In the genomic region with DNA sequence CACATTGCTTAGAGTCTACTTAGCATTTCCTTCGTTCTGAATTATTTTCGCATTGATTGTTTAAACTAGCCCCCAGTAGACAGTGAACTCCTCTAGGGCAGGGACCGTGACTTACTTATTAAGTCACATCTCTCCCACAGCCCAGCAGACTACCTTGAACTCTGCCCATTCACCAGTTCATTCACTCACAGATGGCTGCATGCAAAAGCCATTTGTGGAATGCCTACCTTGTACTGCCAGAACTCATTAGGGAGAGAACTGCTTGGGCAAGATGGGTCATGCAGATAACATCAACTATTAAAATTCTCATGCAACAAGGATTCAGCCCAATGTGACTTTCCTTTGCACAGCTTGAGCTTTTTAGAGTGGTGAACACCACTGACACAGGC, we compare ENCODE assay signal across 14 cellular contexts.
A peak's percentile ranks its signal among the peaks of the same experiment; 100 is the strongest.
DNase-seq lines count a peak whose midpoint lies in the region; ATAC-seq, FAIRE-seq and TF ChIP-seq lines count a peak whose summit lies in the region.
"Had no signal": no experiment of that assay in that cellular context is flagged by ENCODE, and none has a peak within 500 bp of the region (broad histone marks: within the 10 kb centered on the region; RNA-seq: fewer than 3 reads in every experiment).

No MANE protein-coding gene starts in this region.

- H3K27ac Mint-ChIP-seq in chondrocyte (ENCODE audit: unreplicated experiment) (peak overlapping the region; percentile 55), nephron progenitor cell (peak overlapping the region; percentile 7)

- peaks cover 0 to 17% (median 0%) of the 10 kb centered on the region in 3 donors for H3K4me1 ChIP-seq in esophagus squamous epithelium
- H3K4me1 ChIP-seq: right atrium auricular region had no signal

- H3K27ac ChIP-seq in esophagus squamous epithelium: no peak overlapping the region
- H3K27ac ChIP-seq: right atrium auricular region had no signal

- FAIRE-seq in GM19239 (lab: Jason Lieb, UNC): no peak

- WGBS in esophagus squamous epithelium, 2 donors: 45 to 67% methylated on average over 3 of the region's 3 CpGs

- H3K27me3 ChIP-seq in MG63 (no peaks in the 10 kb centered on the region), esophagus squamous epithelium (no peaks in the 10 kb centered on the region)
- H3K27me3 ChIP-seq: right atrium auricular region had no signal

- no peak for TF ChIP-seq CTCF in chondrocyte (IDR thresholded peaks at IDR 0.05)
- no peak for TF ChIP-seq CTCF in nephron progenitor cell (IDR thresholded peaks at IDR 0.05)
- TF ChIP-seq CTCF in esophagus squamous epithelium (IDR thresholded peaks at IDR 0.05): no peak

- H3K27me3 Mint-ChIP-seq in chondrocyte (ENCODE audit: low read depth) (no peaks in the 10 kb centered on the region), nephron progenitor cell (ENCODE audit: low read depth, poor library complexity) (peaks cover 19% of the 10 kb centered on the region)

- H3K36me3 ChIP-seq in MG63: peaks cover 3% of the 10 kb centered on the region; the same call in 1 of the 2 replicates
- H3K36me3 ChIP-seq in esophagus squamous epithelium: no peaks in the 10 kb centered on the region
- H3K36me3 ChIP-seq: right atrium auricular region had no signal

- H3K9me3 ChIP-seq in MG63 (peaks cover 4% of the 10 kb centered on the region), esophagus squamous epithelium (peaks cover 0 to 3% (median 0%) of the 10 kb centered on the region in 3 donors)
- H3K9me3 ChIP-seq: right atrium auricular region had no signal

- DNase-seq in Daoy (ENCODE audit: low read depth) (peak; percentile 93), MG63 (peak; percentile 87), chondrocyte (ENCODE audit: low spot score) (no peak), nephron progenitor cell (no peak), GM19239 (ENCODE audit: insufficient read length, low spot score) (no peak), esophagus squamous epithelium (lab: John Stamatoyannopoulos, UW) (no peak), iPS-NIHi7 (ENCODE audit: extremely low spot score) (no peak)
- DNase-seq in stimulated activated naive CD8-positive, alpha-beta T cell treated with anti-CD3 and anti-CD28 coated beads, Interleukin-15, Interleukin-2, amounts not matched to agents 100 U/mL and 50 U/mL, for 24 hours: no peak
- DNase-seq: activated CD4-positive, alpha-beta T cell treated with anti-CD3 and anti-CD28 coated beads, Interleukin-2, amount 50 U/mL, for 48 hours; activated gamma-delta T cell; caudate nucleus; erythroblast; NCI-H1930 had no signal

- H3K36me3 Mint-ChIP-seq in chondrocyte (ENCODE audit: low read depth) (no peaks in the 10 kb centered on the region), nephron progenitor cell (ENCODE audit: low read depth) (no peaks in the 10 kb centered on the region)

- H3K4me3 Mint-ChIP-seq in chondrocyte (ENCODE audit: unreplicated experiment) (no peak overlapping the region), nephron progenitor cell (peak overlapping the region; percentile 26)

- no peak for ATAC-seq in stimulated activated naive CD8-positive, alpha-beta T cell treated with anti-CD3 and anti-CD28 coated beads, Interleukin-15, Interleukin-2, amounts not matched to agents 100 U/mL and 50 U/mL, for 24 hours

- H3K4me1 Mint-ChIP-seq in chondrocyte (ENCODE audit: low read depth) (peaks cover 77% of the 10 kb centered on the region), nephron progenitor cell (peaks cover 71% of the 10 kb centered on the region)

- intact Hi-C loops in esophagus squamous epithelium (cut with DNase I): no loop called here

- H3K4me3 ChIP-seq in MG63: no peak overlapping the region
- no peak overlapping the region for H3K4me3 ChIP-seq in esophagus squamous epithelium
- H3K4me3 ChIP-seq: right atrium auricular region had no signal

- no peak for TF ChIP-seq POLR2A in esophagus squamous epithelium (IDR thresholded peaks at IDR 0.05)

- H3K9me3 Mint-ChIP-seq in chondrocyte (ENCODE audit: low read depth) (no peaks in the 10 kb centered on the region), nephron progenitor cell (no peaks in the 10 kb centered on the region)

Comparison
In these comparisons a context has a peak if more than half of its experiments do, and no peak if none do; other contexts are left out.
1. DNase-seq: peak in Daoy (single experiment) and MG63 (single experiment); none in chondrocyte (single experiment), nephron progenitor cell (single experiment), GM19239 (single experiment), stimulated activated naive CD8-positive, alpha-beta T cell treated with anti-CD3 and anti-CD28 coated beads, Interleukin-15, Interleukin-2, amounts not matched to agents 100 U/mL and 50 U/mL, for 24 hours (single experiment), esophagus squamous epithelium (single experiment) and iPS-NIHi7 (single experiment).